In the genomic region with DNA sequence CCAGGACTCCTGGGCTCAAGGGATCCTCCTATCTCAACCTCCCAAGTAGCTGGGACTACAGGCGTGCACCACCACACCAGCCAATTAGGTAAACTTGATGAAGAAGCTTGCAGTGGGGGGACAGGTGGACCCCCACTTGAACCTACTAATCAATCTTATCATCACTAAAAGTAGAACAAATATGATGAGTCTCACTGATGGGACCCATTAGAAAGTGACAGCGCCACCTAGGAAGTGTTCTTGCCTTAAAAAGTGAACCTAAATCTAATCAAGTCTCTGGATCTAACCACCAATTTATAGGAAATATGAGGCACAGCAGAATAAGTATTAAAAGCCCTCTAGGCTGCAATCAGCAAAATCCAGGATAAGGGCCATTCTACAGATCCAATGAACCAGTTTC, we compare ENCODE assay signal across 1 cellular context.
TF ChIP-seq lines count a peak whose summit lies in the region.

No MANE protein-coding gene starts in this region.

TF ChIP-seq in K562, 482 proteins besides CTCF, POLR2A, EP300 and RAD21 (continued from another document):
- no peak for TF ChIP-seq ZNF274 (IDR thresholded peaks at IDR 0.05; ENCODE audit: borderline replicate concordance, low read depth, low read length)
